ENCODE assay signal across 38 cellular contexts in genomic region chr19:46002678-46003275, GRCh38. TPM values are rescaled to one million over a fixed set of nuclear protein-coding genes. Genes with fewer than 3 reads are reported as not detected.
"Had no signal": no experiment of that assay in that cellular context is flagged by ENCODE, and none has a peak within 500 bp of the region (broad histone marks: within the 10 kb centered on the region; RNA-seq: fewer than 3 reads in every experiment).

No MANE protein-coding gene starts in this region.

- H3K4me3 ChIP-seq: MG63 had no signal

- H3K27me3 ChIP-seq: MG63 had no signal

- H3K9me3 ChIP-seq: MG63 had no signal

- DNase-seq: Karpas-422, Kasumi-1, MG63, MM.1S, MV-4-11, NCI-H1048, NCI-H1092, NCI-H1092 treated with DMSO at 0.1 percent for 48 hours, NCI-H1105, NCI-H1105 treated with DMSO at 0.1 percent for 48 hours, NCI-H1417, NCI-H1417 treated with DMSO at 0.1 percent for 48 hours, NCI-H1436, NCI-H1436 treated with DMSO at 0.1 percent for 48 hours, NCI-H146, NCI-H1694, NCI-H1694 treated with DMSO at 0.1 percent for 48 hours, NCI-H187, NCI-H187 treated with DMSO at 0.1 percent for 48 hours, NCI-H1930, NCI-H2029, NCI-H2029 treated with DMSO at 0.1 percent for 48 hours, NCI-H2081, NCI-H2081 treated with DMSO at 0.1 percent for 48 hours, NCI-H2107, NCI-H2171, NCI-H2171 treated with DMSO at 0.1 percent for 48 hours, NCI-H2227 treated with DMSO at 0.1 percent for 48 hours, NCI-H226, NCI-H345, NCI-H446, NCI-H446 treated with DMSO at 0.1 percent for 48 hours, NCI-H510A, NCI-H510A treated with DMSO at 0.1 percent for 48 hours had no signal

- H3K36me3 ChIP-seq: MG63 had no signal

RNA-seq across cellular contexts. Expression of gene PGLYRP1, which starts 20.1 kb away (rescaled TPM):
- total RNA-seq: LHCN-M2, M059J, MCF 10A, NCI-H460 had no signal

RNA-seq across cellular contexts. Expression of gene NOVA2, which starts 29.1 kb away (rescaled TPM):
- total RNA-seq: LHCN-M2, MCF 10A, NCI-H460 had no signal

RNA-seq across cellular contexts. Expression of gene IGFL4, which starts 38.0 kb away (rescaled TPM):
- total RNA-seq: LHCN-M2, M059J, MCF 10A had no signal
